Comparison of ENCODE assay signal across 1 cellular context in genomic region chrX:48998391-48998790, GRCh38.
TF ChIP-seq lines count a peak whose summit lies in the region.

No MANE protein-coding gene starts in this region.

TF ChIP-seq in A549, 52 proteins besides CTCF, POLR2A, EP300 and RAD21:
- TF ChIP-seq TP53 (CRISPR knock-in tag; IDR thresholded peaks at IDR 0.05): no peak
- no peak for TF ChIP-seq BCL3 (IDR thresholded peaks at IDR 0.05)
- TF ChIP-seq JUN (IDR thresholded peaks at IDR 0.05): no peak
- TF ChIP-seq CBX8 (IDR thresholded peaks at IDR 0.05): no peak
- TF ChIP-seq RFX5 (IDR thresholded peaks at IDR 0.05): no peak
- TF ChIP-seq CBX2 (IDR thresholded peaks at IDR 0.05; ENCODE audit: borderline replicate concordance, low read depth): no peak
- TF ChIP-seq RNF2 (IDR thresholded peaks at IDR 0.05; ENCODE audit: borderline replicate concordance, low read depth): no peak
- TF ChIP-seq JUNB (IDR thresholded peaks at IDR 0.05): no peak
- no peak for TF ChIP-seq POLR2AphosphoS2 (conservative IDR thresholded peaks at IDR 0.05; ENCODE audit: low read length)
- no peak for TF ChIP-seq KDM1A (IDR thresholded peaks at IDR 0.05; ENCODE audit: low read depth)
- TF ChIP-seq CHD4 (IDR thresholded peaks at IDR 0.05; ENCODE audit: borderline replicate concordance): no peak
- TF ChIP-seq NFE2L2 (conservative IDR thresholded peaks at IDR 0.05; ENCODE audit: low read length): no peak
- no peak for TF ChIP-seq HMGXB4 (CRISPR knock-in tag; IDR thresholded peaks at IDR 0.05; ENCODE audit: borderline replicate concordance)
- no peak for TF ChIP-seq FOSB (CRISPR knock-in tag; IDR thresholded peaks at IDR 0.05)
- no peak for TF ChIP-seq ZNF302 (CRISPR knock-in tag; IDR thresholded peaks at IDR 0.05)
- TF ChIP-seq PBX3 (IDR thresholded peaks at IDR 0.05): no peak
